1 cellular context compared by ENCODE assay signal in the genomic region with DNA sequence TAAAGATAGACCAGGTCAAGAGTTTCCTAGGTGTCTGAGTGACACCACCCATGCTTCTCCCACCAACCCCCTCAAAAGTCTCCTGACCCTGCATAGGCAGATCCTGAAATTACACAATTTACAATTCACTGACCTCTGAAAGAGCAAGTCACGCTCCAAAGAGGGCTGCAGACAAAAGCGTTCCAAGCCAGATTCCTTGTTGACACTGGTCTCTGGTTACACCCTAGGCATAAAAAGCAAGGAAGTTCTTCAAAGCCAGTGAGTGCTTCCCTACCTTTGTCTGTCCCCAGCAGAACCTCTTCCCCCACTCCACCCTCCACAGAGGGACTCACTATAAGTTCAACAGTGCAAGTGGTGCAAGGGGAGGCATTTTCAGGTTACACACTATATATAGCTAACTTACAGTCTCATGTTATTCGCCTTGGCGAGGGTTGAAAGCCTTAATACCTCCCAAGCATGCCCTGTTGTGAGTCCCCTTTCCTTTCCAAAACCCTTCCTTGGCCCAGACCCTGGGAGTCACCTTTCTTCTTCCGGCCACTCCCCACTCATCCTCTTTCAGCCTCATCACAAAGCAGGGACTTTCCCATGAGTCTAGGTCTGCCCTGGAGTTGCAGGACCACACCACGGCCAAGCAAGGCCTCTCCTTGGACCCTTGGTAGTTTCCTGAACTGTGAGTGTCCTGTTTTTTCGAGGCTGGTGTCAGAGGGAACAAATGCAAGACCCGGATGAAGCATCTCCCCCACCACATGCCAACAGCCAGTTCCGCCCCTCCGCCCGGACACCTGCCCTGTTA.
TF ChIP-seq lines count a peak whose summit lies in the region.

No MANE protein-coding gene starts in this region.

TF ChIP-seq in GM23338, 12 proteins besides CTCF, POLR2A, EP300 and RAD21 (continued from another document):
- TF ChIP-seq, protein P1, sequence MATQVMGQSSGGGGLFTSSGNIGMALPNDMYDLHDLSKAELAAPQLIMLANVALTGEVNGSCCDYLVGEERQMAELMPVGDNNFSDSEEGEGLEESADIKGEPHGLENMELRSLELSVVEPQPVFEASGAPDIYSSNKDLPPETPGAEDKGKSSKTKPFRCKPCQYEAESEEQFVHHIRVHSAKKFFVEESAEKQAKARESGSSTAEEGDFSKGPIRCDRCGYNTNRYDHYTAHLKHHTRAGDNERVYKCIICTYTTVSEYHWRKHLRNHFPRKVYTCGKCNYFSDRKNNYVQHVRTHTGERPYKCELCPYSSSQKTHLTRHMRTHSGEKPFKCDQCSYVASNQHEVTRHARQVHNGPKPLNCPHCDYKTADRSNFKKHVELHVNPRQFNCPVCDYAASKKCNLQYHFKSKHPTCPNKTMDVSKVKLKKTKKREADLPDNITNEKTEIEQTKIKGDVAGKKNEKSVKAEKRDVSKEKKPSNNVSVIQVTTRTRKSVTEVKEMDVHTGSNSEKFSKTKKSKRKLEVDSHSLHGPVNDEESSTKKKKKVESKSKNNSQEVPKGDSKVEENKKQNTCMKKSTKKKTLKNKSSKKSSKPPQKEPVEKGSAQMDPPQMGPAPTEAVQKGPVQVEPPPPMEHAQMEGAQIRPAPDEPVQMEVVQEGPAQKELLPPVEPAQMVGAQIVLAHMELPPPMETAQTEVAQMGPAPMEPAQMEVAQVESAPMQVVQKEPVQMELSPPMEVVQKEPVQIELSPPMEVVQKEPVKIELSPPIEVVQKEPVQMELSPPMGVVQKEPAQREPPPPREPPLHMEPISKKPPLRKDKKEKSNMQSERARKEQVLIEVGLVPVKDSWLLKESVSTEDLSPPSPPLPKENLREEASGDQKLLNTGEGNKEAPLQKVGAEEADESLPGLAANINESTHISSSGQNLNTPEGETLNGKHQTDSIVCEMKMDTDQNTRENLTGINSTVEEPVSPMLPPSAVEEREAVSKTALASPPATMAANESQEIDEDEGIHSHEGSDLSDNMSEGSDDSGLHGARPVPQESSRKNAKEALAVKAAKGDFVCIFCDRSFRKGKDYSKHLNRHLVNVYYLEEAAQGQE (IDR thresholded peaks at IDR 0.05; ENCODE audit: unreplicated experiment): no peak
- TF ChIP-seq, protein P2, sequence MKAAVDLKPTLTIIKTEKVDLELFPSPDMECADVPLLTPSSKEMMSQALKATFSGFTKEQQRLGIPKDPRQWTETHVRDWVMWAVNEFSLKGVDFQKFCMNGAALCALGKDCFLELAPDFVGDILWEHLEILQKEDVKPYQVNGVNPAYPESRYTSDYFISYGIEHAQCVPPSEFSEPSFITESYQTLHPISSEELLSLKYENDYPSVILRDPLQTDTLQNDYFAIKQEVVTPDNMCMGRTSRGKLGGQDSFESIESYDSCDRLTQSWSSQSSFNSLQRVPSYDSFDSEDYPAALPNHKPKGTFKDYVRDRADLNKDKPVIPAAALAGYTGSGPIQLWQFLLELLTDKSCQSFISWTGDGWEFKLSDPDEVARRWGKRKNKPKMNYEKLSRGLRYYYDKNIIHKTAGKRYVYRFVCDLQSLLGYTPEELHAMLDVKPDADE (IDR thresholded peaks at IDR 0.05): no peak
